Comparison of ENCODE assay signal across 21 cellular contexts in the genomic region with DNA sequence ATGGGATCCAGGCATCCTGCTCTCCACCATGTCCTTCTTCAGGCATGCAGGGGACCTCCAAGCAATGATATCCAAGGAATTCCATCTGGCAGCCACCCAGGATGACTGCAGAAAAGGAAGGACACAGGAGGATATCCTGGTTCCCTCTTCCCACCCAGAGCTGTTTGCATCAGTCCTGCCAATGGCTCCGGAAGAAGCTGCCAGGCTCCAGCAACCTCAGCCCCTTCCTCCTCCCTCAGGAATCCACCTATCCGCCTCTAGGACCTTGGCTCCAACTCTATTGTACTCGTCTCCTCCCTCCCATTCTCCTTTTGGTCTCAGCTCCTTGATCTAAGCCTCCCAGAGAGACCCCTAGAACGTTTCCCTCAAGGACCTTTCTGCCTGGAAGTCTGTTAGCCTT. TPM values are rescaled to one million over a fixed set of nuclear protein-coding genes. Genes with fewer than 3 reads are reported as not detected.
DNase-seq lines count a peak whose midpoint lies in the region; ATAC-seq and TF ChIP-seq lines count a peak whose summit lies in the region.
"Had no signal": no experiment of that assay in that cellular context is flagged by ENCODE, and none has a peak within 500 bp of the region (broad histone marks: within the 10 kb centered on the region; RNA-seq: fewer than 3 reads in every experiment).

No MANE protein-coding gene starts in this region.

- no peaks in the 10 kb centered on the region for H3K27me3 ChIP-seq in H7 (ENCODE audit: control insufficient read depth, insufficient read depth, low read length)
- H3K27me3 ChIP-seq: pancreas had no signal

- H3K4me3 ChIP-seq in H7 (ENCODE audit: insufficient read depth, low read depth, low read length) = no peak overlapping the region
- H3K4me3 ChIP-seq: pancreas had no signal

- peak; percentile 72 for DNase-seq in A172 (ENCODE audit: low spot score)
- peak; percentile 87 for DNase-seq in H7
- DNase-seq in islet precursor cell = peak; percentile 76
- no peak for DNase-seq in activated naive CD4-positive, alpha-beta T cell (lab: John Stamatoyannopoulos, UW)
- no peak for DNase-seq in T-helper 9 cell
- DNase-seq in GM19240 (ENCODE audit: insufficient read length, low spot score) = no peak
- DNase-seq: activated CD4-positive, CD25-positive, alpha-beta regulatory T cell; amygdala; Calu3; cerebellar nuclear complex; GF-D8; NCI-H1694 treated with DMSO at 0.1 percent for 48 hours; NCI-H524; pancreas; stimulated activated naive CD4-positive, alpha-beta T cell treated with Interleukin-2 at 50 U/mL for 16 hours had no signal

- peak; percentile 6; the same call in 1 of the 3 replicates for ATAC-seq in SK-N-SH treated with all-trans-retinoic acid at 6 μM for 48 hours
- ATAC-seq in GM18505 (IDR thresholded peaks at IDR 0.05; ENCODE audit: unreplicated experiment) = no peak
- ATAC-seq: pancreas had no signal

- peaks cover 10% of the 10 kb centered on the region for H3K36me3 ChIP-seq in H7 (replicated peaks; ENCODE audit: control insufficient read depth, insufficient read depth, low read length)
- H3K36me3 ChIP-seq: pancreas had no signal

- TF ChIP-seq POLR2A in GM18505 (IDR thresholded peaks at IDR 0.05; ENCODE audit: borderline replicate concordance, extremely low read depth, insufficient read depth, insufficient read length) = no peak

TF ChIP-seq in SK-N-SH treated with all-trans-retinoic acid at 6 μM for 48 hours, 23 proteins besides CTCF, POLR2A, EP300 and RAD21:
- no peak for TF ChIP-seq ZFP3 (CRISPR knock-in tag; IDR thresholded peaks at IDR 0.05)
- no peak for TF ChIP-seq ZFP30 (CRISPR knock-in tag; IDR thresholded peaks at IDR 0.05)
- TF ChIP-seq, protein P1, sequence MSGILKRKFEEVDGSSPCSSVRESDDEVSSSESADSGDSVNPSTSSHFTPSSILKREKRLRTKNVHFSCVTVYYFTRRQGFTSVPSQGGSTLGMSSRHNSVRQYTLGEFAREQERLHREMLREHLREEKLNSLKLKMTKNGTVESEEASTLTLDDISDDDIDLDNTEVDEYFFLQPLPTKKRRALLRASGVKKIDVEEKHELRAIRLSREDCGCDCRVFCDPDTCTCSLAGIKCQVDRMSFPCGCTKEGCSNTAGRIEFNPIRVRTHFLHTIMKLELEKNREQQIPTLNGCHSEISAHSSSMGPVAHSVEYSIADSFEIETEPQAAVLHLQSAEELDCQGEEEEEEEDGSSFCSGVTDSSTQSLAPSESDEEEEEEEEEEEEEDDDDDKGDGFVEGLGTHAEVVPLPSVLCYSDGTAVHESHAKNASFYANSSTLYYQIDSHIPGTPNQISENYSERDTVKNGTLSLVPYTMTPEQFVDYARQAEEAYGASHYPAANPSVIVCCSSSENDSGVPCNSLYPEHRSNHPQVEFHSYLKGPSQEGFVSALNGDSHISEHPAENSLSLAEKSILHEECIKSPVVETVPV (CRISPR knock-in tag; IDR thresholded peaks at IDR 0.05) = no peak
- TF ChIP-seq, protein P2, sequence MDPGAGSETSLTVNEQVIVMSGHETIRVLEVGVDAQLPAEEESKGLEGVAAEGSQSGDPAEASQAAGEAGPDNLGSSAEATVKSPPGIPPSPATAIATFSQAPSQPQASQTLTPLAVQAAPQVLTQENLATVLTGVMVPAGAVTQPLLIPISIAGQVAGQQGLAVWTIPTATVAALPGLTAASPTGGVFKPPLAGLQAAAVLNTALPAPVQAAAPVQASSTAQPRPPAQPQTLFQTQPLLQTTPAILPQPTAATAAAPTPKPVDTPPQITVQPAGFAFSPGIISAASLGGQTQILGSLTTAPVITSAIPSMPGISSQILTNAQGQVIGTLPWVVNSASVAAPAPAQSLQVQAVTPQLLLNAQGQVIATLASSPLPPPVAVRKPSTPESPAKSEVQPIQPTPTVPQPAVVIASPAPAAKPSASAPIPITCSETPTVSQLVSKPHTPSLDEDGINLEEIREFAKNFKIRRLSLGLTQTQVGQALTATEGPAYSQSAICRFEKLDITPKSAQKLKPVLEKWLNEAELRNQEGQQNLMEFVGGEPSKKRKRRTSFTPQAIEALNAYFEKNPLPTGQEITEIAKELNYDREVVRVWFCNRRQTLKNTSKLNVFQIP (CRISPR knock-in tag; IDR thresholded peaks at IDR 0.05; ENCODE audit: borderline replicate concordance, low read depth) = no peak
- TF ChIP-seq ZNF70 (CRISPR knock-in tag; IDR thresholded peaks at IDR 0.05) = no peak
- TF ChIP-seq PPARA (CRISPR knock-in tag; IDR thresholded peaks at IDR 0.05; ENCODE audit: borderline replicate concordance) = no peak
- TF ChIP-seq ZC3H10 (CRISPR knock-in tag; IDR thresholded peaks at IDR 0.05) = no peak
- TF ChIP-seq ARNTL (CRISPR knock-in tag; IDR thresholded peaks at IDR 0.05; ENCODE audit: borderline replicate concordance, low read depth) = no peak
- no peak for TF ChIP-seq ZNF565 (CRISPR knock-in tag; conservative IDR thresholded peaks at IDR 0.05; ENCODE audit: low read depth)
- no peak for TF ChIP-seq OSR1 (CRISPR knock-in tag; IDR thresholded peaks at IDR 0.05)
- TF ChIP-seq TCF4 (CRISPR knock-in tag; IDR thresholded peaks at IDR 0.05; ENCODE audit: borderline replicate concordance) = no peak
- no peak for TF ChIP-seq BACH2 (CRISPR knock-in tag; IDR thresholded peaks at IDR 0.05; ENCODE audit: borderline replicate concordance)

RNA-seq across cellular contexts. Expression of a gene that starts 0.7 kb away (rescaled TPM):
- not detected in 2 replicates for total RNA-seq in A172 (2014; rRNA removed; shearing (Covaris generic))
- 0.07 TPM in 1 of 2 replicates, not detected in the other for total RNA-seq in H7 (2014; rRNA removed; shearing (Covaris generic))
- total RNA-seq: activated CD8-positive, alpha-beta memory T cell treated with anti-CD3 and anti-CD28 coated beads for 36 hours; activated T-helper 2 cell treated with anti-CD3 and anti-CD28 coated beads, Interferon-gamma antibody, Interleukin-2, Interleukin-4, amounts not matched to agents 10 μg/mL and 5 μg/mL and 100 μg/mL, durations not matched to agents 14 hours and 24 hours and 36 hours; Calu3; glomerular endothelial cell; mucosa of gallbladder; pancreas had no signal

RNA-seq across cellular contexts. Expression of a gene that starts 18.0 kb away (rescaled TPM):
- 18.9 and 24.8 TPM in 2 replicates for total RNA-seq in A172 (2014; rRNA removed; shearing (Covaris generic))
- 54.0 and 74.8 TPM in 2 replicates for total RNA-seq in H7 (2014; rRNA removed; shearing (Covaris generic))

RNA-seq across cellular contexts. Expression of a gene that starts 18.8 kb away (rescaled TPM):
- 62.6 and 68.5 TPM in 2 replicates for total RNA-seq in A172 (2014; rRNA removed; shearing (Covaris generic))
- 26.8 and 34.3 TPM in 2 replicates for total RNA-seq in H7 (2014; rRNA removed; shearing (Covaris generic))

RNA-seq across cellular contexts. Expression of a gene that starts 19.4 kb away (rescaled TPM):
- not detected in 2 replicates for total RNA-seq in A172 (2014; rRNA removed; shearing (Covaris generic))
- not detected in 2 replicates for total RNA-seq in H7 (2014; rRNA removed; shearing (Covaris generic))
- total RNA-seq: activated CD8-positive, alpha-beta memory T cell treated with anti-CD3 and anti-CD28 coated beads for 36 hours; activated T-helper 2 cell treated with anti-CD3 and anti-CD28 coated beads, Interferon-gamma antibody, Interleukin-2, Interleukin-4, amounts not matched to agents 10 μg/mL and 5 μg/mL and 100 μg/mL, durations not matched to agents 14 hours and 24 hours and 36 hours; glomerular endothelial cell had no signal

RNA-seq across cellular contexts. Expression of a gene that starts 25.0 kb away (rescaled TPM):
- total RNA-seq in A172 (2014; rRNA removed; shearing (Covaris generic)) = 1.1 and 3.4 TPM in 2 replicates
- 0.10 TPM in 1 of 2 replicates, not detected in the other for total RNA-seq in H7 (2014; rRNA removed; shearing (Covaris generic))
- total RNA-seq: activated CD8-positive, alpha-beta memory T cell treated with anti-CD3 and anti-CD28 coated beads for 36 hours; activated T-helper 2 cell treated with anti-CD3 and anti-CD28 coated beads, Interferon-gamma antibody, Interleukin-2, Interleukin-4, amounts not matched to agents 10 μg/mL and 5 μg/mL and 100 μg/mL, durations not matched to agents 14 hours and 24 hours and 36 hours had no signal

Comparison
In these comparisons a context has a peak if more than half of its experiments do, and no peak if none do; other contexts are left out.
1. DNase-seq: peak in A172 (single experiment), H7 (single experiment) and islet precursor cell (single experiment); none in activated naive CD4-positive, alpha-beta T cell (0 of 4), T-helper 9 cell (single experiment) and GM19240 (single experiment).